In genomic region chr4:6751611-6752485, GRCh38 we compare ENCODE assay signal across 1 cellular context.
TF ChIP-seq lines count a peak whose summit lies in the region.

No MANE protein-coding gene starts in this region.

TF ChIP-seq in SK-N-SH treated with all-trans-retinoic acid at 6 μM for 48 hours, 23 proteins besides CTCF, POLR2A, EP300 and RAD21 (continued from another document):
- TF ChIP-seq PATZ1 (CRISPR knock-in tag; IDR thresholded peaks at IDR 0.05; ENCODE audit: borderline replicate concordance) (no peak), RARB (CRISPR knock-in tag; IDR thresholded peaks at IDR 0.05) (no peak), OSR1 (CRISPR knock-in tag; IDR thresholded peaks at IDR 0.05) (no peak), GLIS3 (CRISPR knock-in tag; IDR thresholded peaks at IDR 0.05) (no peak), ZNF565 (CRISPR knock-in tag; conservative IDR thresholded peaks at IDR 0.05; ENCODE audit: low read depth) (no peak)
